8 cellular contexts compared by ENCODE assay signal in genomic region chr11:3109921-3110706, GRCh38. TPM values are rescaled to one million over a fixed set of nuclear protein-coding genes. Genes with fewer than 3 reads are reported as not detected.
DNase-seq lines count a peak whose midpoint lies in the region; ATAC-seq and TF ChIP-seq lines count a peak whose summit lies in the region.

No MANE protein-coding gene starts in this region.

- TF ChIP-seq CTCF in BJ (IDR thresholded peaks at IDR 0.05; ENCODE audit: insufficient read depth, low read depth, low read length) (peak; percentile 75), HCT116 (IDR thresholded peaks at IDR 0.05 in 2 of 3, conservative IDR thresholded peaks at IDR 0.05 in 1 of 3; ENCODE audit: borderline replicate concordance in 1 of 3, insufficient read depth in 1 of 3, low read depth in 2 of 3, low read length in 2 of 3) (peak; percentile 74 to 88 (median 79)), lower lobe of right lung (IDR thresholded peaks at IDR 0.05) (peak; percentile 77), testis (IDR thresholded peaks at IDR 0.05) (peak in 2 of 3 experiments; percentile 41 to 54)

- POLR2A ChIA-PET in BJ (lab: Charles Lee): no interaction called here
- POLR2A ChIA-PET in HCT116 (lab: Charles Lee): no interaction called here

- peaks cover 6% of the 10 kb centered on the region for H3K36me3 Mint-ChIP-seq in central memory CD8-positive, alpha-beta T cell (ENCODE audit: insufficient read depth)
- H3K36me3 Mint-ChIP-seq in activated T-helper 2 cell treated with anti-CD3 and anti-CD28 coated beads, Interferon-gamma antibody, Interleukin-2, Interleukin-4, amounts not matched to agents 10 μg/mL and 5 μg/mL and 100 μg/mL, durations not matched to agents 14 hours and 24 hours and 36 hours (ENCODE audit: low read depth): peaks cover 2% of the 10 kb centered on the region

- no peak overlapping the region for H2AFZ ChIP-seq in HCT116 (ENCODE audit: low read depth, low read length, poor library complexity, severe bottlenecking)

- H3K27ac ChIP-seq in HCT116 (ENCODE audit: low read depth, low read length) (no peak overlapping the region), lower lobe of right lung (no peak overlapping the region), testis (no peak overlapping the region)

- H3K4me3 ChIP-seq in BJ (ENCODE audit: low read depth, low read length) (no peak overlapping the region), HCT116 (replicated peaks in 1 of 2; ENCODE audit: low read depth in 1 of 2, low read length in 2 of 2) (no peak overlapping the region), lower lobe of right lung (no peak overlapping the region), testis (no peak overlapping the region)

- no peaks in the 10 kb centered on the region for H3K27me3 ChIP-seq in BJ (ENCODE audit: control insufficient read depth, insufficient read depth, low read length)
- H3K27me3 ChIP-seq in HCT116 (ENCODE audit: insufficient read depth, low read length): no peaks in the 10 kb centered on the region
- H3K27me3 ChIP-seq in lower lobe of right lung (ENCODE audit: low read depth): no peaks in the 10 kb centered on the region
- H3K27me3 ChIP-seq in testis: no peaks in the 10 kb centered on the region

- WGBS in testis, 2 donors: 70 to 84% methylated on average over 9 to 14 of the region's 14 CpGs

- H3K9me2 ChIP-seq in HCT116 (ENCODE audit: insufficient read depth): no peaks in the 10 kb centered on the region

- DNase-seq in BJ (ENCODE audit: low read depth): no peak
- peak; percentile 37 for DNase-seq in HCT116 (ENCODE audit: low read depth, low spot score)
- peak; percentile 31 for DNase-seq in SK-N-DZ (ENCODE audit: low spot score)
- peak; percentile 25 to 37 for DNase-seq in central memory CD8-positive, alpha-beta T cell (ENCODE audit: low spot score in 2 of 2)
- DNase-seq in lower lobe of right lung: peak; percentile 64
- no peak for DNase-seq in testis
- DNase-seq in activated T-helper 2 cell treated with anti-CD3 and anti-CD28 coated beads, Interferon-gamma antibody, Interleukin-2, Interleukin-4, amounts not matched to agents 10 μg/mL and 5 μg/mL and 100 μg/mL, durations not matched to agents 14 hours and 24 hours and 36 hours (ENCODE audit: low spot score): no peak

- peaks cover 16% of the 10 kb centered on the region for H3K36me3 ChIP-seq in BJ (ENCODE audit: control insufficient read depth, insufficient read depth, low read length)
- peaks cover 0 to 7% of the 10 kb centered on the region in 2 experiments; a peak in 2 of 4 replicates for H3K36me3 ChIP-seq in HCT116 (ENCODE audit: control insufficient read depth in 1 of 2, insufficient read depth in 2 of 2, low read length in 2 of 2)
- peaks cover 27% of the 10 kb centered on the region for H3K36me3 ChIP-seq in lower lobe of right lung
- no peaks in the 10 kb centered on the region for H3K36me3 ChIP-seq in testis (ENCODE audit: low read depth, missing control alignments)

- H3K9ac ChIP-seq in HCT116 (ENCODE audit: low read length): no peak overlapping the region

- H3K9me3 ChIP-seq in HCT116 (ENCODE audit: control insufficient read depth in 1 of 2, insufficient read depth in 1 of 2, low read depth in 1 of 2, low read length in 2 of 2) (peaks cover 0 to 3% of the 10 kb centered on the region in 2 experiments; a peak in 2 of 4 replicates), lower lobe of right lung (no peaks in the 10 kb centered on the region), testis (no peaks in the 10 kb centered on the region)

- TF ChIP-seq RAD21 in HCT116 (IDR thresholded peaks at IDR 0.05; ENCODE audit: low read depth): peak; percentile 86

- peaks cover 6% of the 10 kb centered on the region for H3K9me3 Mint-ChIP-seq in central memory CD8-positive, alpha-beta T cell
- H3K9me3 Mint-ChIP-seq in activated T-helper 2 cell treated with anti-CD3 and anti-CD28 coated beads, Interferon-gamma antibody, Interleukin-2, Interleukin-4, amounts not matched to agents 10 μg/mL and 5 μg/mL and 100 μg/mL, durations not matched to agents 14 hours and 24 hours and 36 hours: peaks cover 10% of the 10 kb centered on the region

- no peaks in the 10 kb centered on the region for H3K79me2 ChIP-seq in HCT116 (ENCODE audit: insufficient read depth, low read length)

- no peak overlapping the region for H3K4me2 ChIP-seq in HCT116 (ENCODE audit: low read length)

- ATAC-seq in HCT116: peak; percentile 95
- ATAC-seq in central memory CD8-positive, alpha-beta T cell (replicated peaks; ENCODE audit: extremely low read depth, poor library complexity, severe bottlenecking): peak; percentile 60
- ATAC-seq in lower lobe of right lung: peak; percentile 80 to 87
- ATAC-seq in GM18868 (IDR thresholded peaks at IDR 0.05; ENCODE audit: unreplicated experiment): no peak

- no peak overlapping the region for H3K27ac Mint-ChIP-seq in central memory CD8-positive, alpha-beta T cell (ENCODE audit: low read depth)
- no peak overlapping the region for H3K27ac Mint-ChIP-seq in activated T-helper 2 cell treated with anti-CD3 and anti-CD28 coated beads, Interferon-gamma antibody, Interleukin-2, Interleukin-4, amounts not matched to agents 10 μg/mL and 5 μg/mL and 100 μg/mL, durations not matched to agents 14 hours and 24 hours and 36 hours

- no peak overlapping the region for H3K4me3 Mint-ChIP-seq in central memory CD8-positive, alpha-beta T cell
- H3K4me3 Mint-ChIP-seq in activated T-helper 2 cell treated with anti-CD3 and anti-CD28 coated beads, Interferon-gamma antibody, Interleukin-2, Interleukin-4, amounts not matched to agents 10 μg/mL and 5 μg/mL and 100 μg/mL, durations not matched to agents 14 hours and 24 hours and 36 hours (ENCODE audit: low read depth): no peak overlapping the region

- RAD21 ChIA-PET in HCT116 (lab: Charles Lee; ENCODE audit: low non-redundant PET in 1 of 2, low total read pairs in 2 of 2, uncharacterized antibody in 2 of 2, unreplicated experiment in 2 of 2): no interaction called here

- intact Hi-C loops in HCT116 (cut with micrococcal nuclease): loop anchor here (1.0 to 2.0 kb wide), 2 partner anchors 107 to 307 kb away; no protein-coding TSS in a partner anchor
- intact Hi-C loops in lower lobe of right lung (cut with DNase I): no loop called here
- intact Hi-C loops in testis (cut with DNase I; ENCODE audit: low total_unique reads): loop anchor here (10.0 kb wide), 1 partner anchor 105 kb away; the partner anchor contains the start of gene MRGPRG
- intact Hi-C loops in activated T-helper 2 cell treated with anti-CD3 and anti-CD28 coated beads, Interferon-gamma antibody, Interleukin-2, Interleukin-4, amounts not matched to agents 10 μg/mL and 5 μg/mL and 100 μg/mL, durations not matched to agents 14 hours and 24 hours and 36 hours (cut with micrococcal nuclease): loop anchor here (10.0 kb wide), 1 partner anchor 105 kb away; the partner anchor contains the start of gene MRGPRG

- H3K4me1 ChIP-seq in HCT116 (ENCODE audit: control insufficient read depth in 1 of 2, insufficient read depth in 2 of 2, low read length in 2 of 2) (no peaks in the 10 kb centered on the region), lower lobe of right lung (peaks cover 12% of the 10 kb centered on the region), testis (no peaks in the 10 kb centered on the region)

- peaks cover 14% of the 10 kb centered on the region for H3K4me1 Mint-ChIP-seq in central memory CD8-positive, alpha-beta T cell
- H3K4me1 Mint-ChIP-seq in activated T-helper 2 cell treated with anti-CD3 and anti-CD28 coated beads, Interferon-gamma antibody, Interleukin-2, Interleukin-4, amounts not matched to agents 10 μg/mL and 5 μg/mL and 100 μg/mL, durations not matched to agents 14 hours and 24 hours and 36 hours (ENCODE audit: low read depth): no peaks in the 10 kb centered on the region

- no peak for TF ChIP-seq POLR2A in HCT116 (IDR thresholded peaks at IDR 0.05; ENCODE audit: borderline replicate concordance, extremely low read depth, insufficient read depth, insufficient read length)
- no peak for TF ChIP-seq POLR2A in testis (IDR thresholded peaks at IDR 0.05)

- H4K20me1 ChIP-seq in HCT116 (ENCODE audit: insufficient read depth): no peaks in the 10 kb centered on the region

- H3K27me3 Mint-ChIP-seq in central memory CD8-positive, alpha-beta T cell: no peaks in the 10 kb centered on the region
- no peaks in the 10 kb centered on the region for H3K27me3 Mint-ChIP-seq in activated T-helper 2 cell treated with anti-CD3 and anti-CD28 coated beads, Interferon-gamma antibody, Interleukin-2, Interleukin-4, amounts not matched to agents 10 μg/mL and 5 μg/mL and 100 μg/mL, durations not matched to agents 14 hours and 24 hours and 36 hours (ENCODE audit: low read depth)

- BruUV-seq in HCT116 (replicated peaks; lab: Mats Ljungman, UMichigan): no TSS peak

- CTCF ChIA-PET in BJ (lab: Yijun Ruan, JAX): interaction anchor here (0.6 to 3.7 kb wide), 5 partner anchors 15 to 113 kb away, joined by 3 to 21 read pairs (median 4); no protein-coding TSS in a partner anchor
- CTCF ChIA-PET in HCT116 (lab: Charles Lee): interaction anchor here (1.2 to 1.6 kb wide), 4 partner anchors 19 to 107 kb away, joined by 3 to 8 read pairs (median 4); no protein-coding TSS in a partner anchor

RNA-seq across cellular contexts. Expression of gene CARS1, which starts 52.9 kb away (rescaled TPM):
- polyA plus RNA-seq in BJ (2011; rRNA removed): 161 and 175 TPM in 2 replicates
- polyA minus RNA-seq in BJ (2011; rRNA and poly(A)+ RNA removed): 56.5 and 74.0 TPM in 2 replicates
- 124 TPM for total RNA-seq in HCT116 (2021; ENCODE audit: unreplicated experiment)
- polyA plus RNA-seq in HCT116 (2012): 101 and 128 TPM in 2 replicates
- polyA plus RNA-seq in SK-N-DZ (2014; cell fraction: cytosol; rRNA removed): 41.4 and 43.6 TPM in 2 replicates
- polyA plus RNA-seq in SK-N-DZ (2014; cell fraction: nucleus; rRNA removed): 103 and 108 TPM in 2 replicates
- 40.2 TPM for total RNA-seq in lower lobe of right lung
- total RNA-seq in testis: 10 to 100 TPM; 34.8 to 43.8 TPM
- 48.2 TPM for polyA plus RNA-seq in testis (ENCODE audit: insufficient read depth, low read depth, low replicate concordance)
- total RNA-seq in activated T-helper 2 cell treated with anti-CD3 and anti-CD28 coated beads, Interferon-gamma antibody, Interleukin-2, Interleukin-4, amounts not matched to agents 10 μg/mL and 5 μg/mL and 100 μg/mL, durations not matched to agents 14 hours and 24 hours and 36 hours: 46.4 and 51.8 TPM in 2 replicates

RNA-seq across cellular contexts. Expression of gene OSBPL5, which starts 55.0 kb away (rescaled TPM):
- polyA plus RNA-seq in BJ (2011; rRNA removed) (10.4 and 20.8 TPM in 2 replicates), testis (ENCODE audit: insufficient read depth, low read depth, low replicate concordance) (8.9 TPM)
- 18.0 and 22.3 TPM in 2 replicates for polyA minus RNA-seq in BJ (2011; rRNA and poly(A)+ RNA removed)
- total RNA-seq in HCT116 (2021; ENCODE audit: unreplicated experiment) (44.2 TPM), lower lobe of right lung (46.2 TPM), testis (10 to 100 TPM; 13.2 to 18.1 TPM)
- polyA plus RNA-seq in HCT116 (2012): 30.9 and 34.3 TPM in 2 replicates
- 8.8 and 13.4 TPM in 2 replicates for polyA plus RNA-seq in SK-N-DZ (2014; cell fraction: cytosol; rRNA removed)
- 54.1 and 79.0 TPM in 2 replicates for polyA plus RNA-seq in SK-N-DZ (2014; cell fraction: nucleus; rRNA removed)
- 2.3 and 2.4 TPM in 2 replicates for total RNA-seq in activated T-helper 2 cell treated with anti-CD3 and anti-CD28 coated beads, Interferon-gamma antibody, Interleukin-2, Interleukin-4, amounts not matched to agents 10 μg/mL and 5 μg/mL and 100 μg/mL, durations not matched to agents 14 hours and 24 hours and 36 hours

Comparison
In these comparisons a context has a peak if more than half of its experiments do, and no peak if none do; other contexts are left out.
1. DNase-seq: peak in HCT116 (single experiment), SK-N-DZ (single experiment), central memory CD8-positive, alpha-beta T cell (2 of 2) and lower lobe of right lung (single experiment); none in BJ (single experiment), testis (single experiment) and activated T-helper 2 cell treated with anti-CD3 and anti-CD28 coated beads, Interferon-gamma antibody, Interleukin-2, Interleukin-4, amounts not matched to agents 10 μg/mL and 5 μg/mL and 100 μg/mL, durations not matched to agents 14 hours and 24 hours and 36 hours (single experiment).
2. Peak in every context shown above with its lines, with median percentiles within 50 percentile points of each other: CTCF ChIP-seq.